Comparison of ENCODE assay signal across 26 cellular contexts in the genomic region with DNA sequence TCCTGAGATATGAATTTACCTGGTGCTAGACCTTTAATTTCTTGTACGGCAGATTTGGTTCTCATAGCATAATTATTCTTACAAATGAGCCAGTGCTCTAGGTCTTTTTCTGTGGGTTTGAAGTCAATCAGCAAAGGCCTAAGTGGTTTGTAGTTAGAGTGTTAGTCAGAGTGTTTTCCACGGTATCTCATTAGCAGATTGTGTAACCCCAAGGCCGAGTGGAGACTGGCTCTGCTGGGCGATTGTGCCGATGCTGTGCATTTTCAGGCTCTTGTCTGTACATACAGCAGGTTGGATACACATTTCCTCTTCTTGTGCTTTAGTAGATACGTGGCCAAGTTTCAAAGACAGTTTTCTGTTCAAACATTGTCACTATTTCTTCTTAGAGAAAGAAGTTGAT.
"Had no signal": no experiment of that assay in that cellular context is flagged by ENCODE, and none has a peak within 500 bp of the region (broad histone marks: within the 10 kb centered on the region; RNA-seq: fewer than 3 reads in every experiment).

No MANE protein-coding gene starts in this region.

- ATAC-seq: activated naive CD8-positive, alpha-beta T cell treated with anti-CD3 and anti-CD28 coated beads, Interleukin-2, amount 50 U/mL, for 24 hours; left colon; naive thymus-derived CD4-positive, alpha-beta T cell; stimulated activated effector memory CD8-positive, alpha-beta T cell treated with anti-CD3 and anti-CD28 coated beads, Interleukin-12 subunit alpha, Interleukin-12 subunit beta, amount 100 ng/mL, for 72 hours; T-helper 17 cell had no signal

- H3K27ac ChIP-seq: epithelial cell of prostate, ovary, sigmoid colon, thoracic aorta, uterus, WERI-Rb-1 had no signal

- H3K27me3 ChIP-seq: ovary, sigmoid colon, uterus had no signal

- H3K4me3 ChIP-seq: ovary, sigmoid colon, thoracic aorta, uterus had no signal

- H3K4me1 ChIP-seq: sigmoid colon, uterus had no signal

- H3K9me3 ChIP-seq: ovary, sigmoid colon, thoracic aorta, uterus had no signal

- H3K36me3 ChIP-seq: ovary, sigmoid colon, thoracic aorta, uterus, WERI-Rb-1 had no signal

- DNase-seq: activated CD4-positive, alpha-beta memory T cell treated with anti-CD3 and anti-CD28 coated beads, Interleukin-2, amount 10 ng/mL, durations not matched to agents 7 days and 5 days; activated CD4-positive, alpha-beta T cell treated with anti-CD3 and anti-CD28 coated beads, Interleukin-2, amount 10 ng/mL, durations not matched to agents 7 days and 5 days; activated CD4-positive, CD25-positive, alpha-beta regulatory T cell treated with anti-CD3 and anti-CD28 coated beads, Interleukin-2, amount 50 U/mL, for 72 hours; activated CD8-positive, alpha-beta memory T cell treated with anti-CD3 and anti-CD28 coated beads, Interleukin-2, amount 50 U/mL, for 48 hours; activated gamma-delta T cell; activated naive CD8-positive, alpha-beta T cell treated with anti-CD3 and anti-CD28 coated beads, Interleukin-2, amount 50 U/mL, for 24 hours; activated T-cell treated with anti-CD3 and anti-CD28 coated beads, Interleukin-2, amount 50 U/mL, for 24 hours; amygdala; dermis blood vessel endothelial cell; effector CD4-positive, alpha-beta T cell; kidney; left colon; midbrain; naive thymus-derived CD4-positive, alpha-beta T cell; ovary; retina; sigmoid colon; small intestine; stimulated activated CD4-positive, alpha-beta T cell treated with anti-CD3 and anti-CD28 coated beads, Interleukin-4, amount 100 ng/mL, for 24 hours; T-helper 17 cell; T1000; uterus; WERI-Rb-1 had no signal
